Comparison of ENCODE assay signal across 17 cellular contexts in genomic region chrX:107556967-107557366, GRCh38.
DNase-seq lines count a peak whose midpoint lies in the region; ATAC-seq and TF ChIP-seq lines count a peak whose summit lies in the region.
"Had no signal": no experiment of that assay in that cellular context is flagged by ENCODE, and none has a peak within 500 bp of the region (broad histone marks: within the 10 kb centered on the region; RNA-seq: fewer than 3 reads in every experiment).

No MANE protein-coding gene starts in this region.

- no peak overlapping the region for H3K27ac Mint-ChIP-seq in activated T-helper 17 cell treated with anti-CD3 and anti-CD28 coated beads, Interleukin-2, amount 50 U/mL, for 72 hours
- no peak overlapping the region for H3K27ac Mint-ChIP-seq in stimulated activated effector memory CD8-positive, alpha-beta T cell treated with anti-CD3 and anti-CD28 coated beads, Interleukin-12 subunit alpha, Interleukin-12 subunit beta, amount 100 ng/mL, for 72 hours
- H3K27ac Mint-ChIP-seq: B cell; CD8-positive, alpha-beta T cell had no signal

- peaks cover 8% of the 10 kb centered on the region for H3K4me1 Mint-ChIP-seq in activated T-helper 17 cell treated with anti-CD3 and anti-CD28 coated beads, Interleukin-2, amount 50 U/mL, for 72 hours
- H3K4me1 Mint-ChIP-seq in stimulated activated effector memory CD8-positive, alpha-beta T cell treated with anti-CD3 and anti-CD28 coated beads, Interleukin-12 subunit alpha, Interleukin-12 subunit beta, amount 100 ng/mL, for 72 hours: peaks cover 9% of the 10 kb centered on the region
- H3K4me1 Mint-ChIP-seq: B cell had no signal

- peak; percentile 72 for ATAC-seq in GM18867 (IDR thresholded peaks at IDR 0.05; ENCODE audit: unreplicated experiment)
- peak; percentile 45 for ATAC-seq in activated T-helper 17 cell treated with anti-CD3 and anti-CD28 coated beads, Interleukin-2, amount 50 U/mL, for 72 hours (replicated peaks)
- ATAC-seq in stimulated activated effector memory CD8-positive, alpha-beta T cell treated with anti-CD3 and anti-CD28 coated beads, Interleukin-12 subunit alpha, Interleukin-12 subunit beta, amount 100 ng/mL, for 72 hours: peak; percentile 60
- no peak for ATAC-seq in GM18861 (IDR thresholded peaks at IDR 0.05; ENCODE audit: unreplicated experiment)
- ATAC-seq: CD8-positive, alpha-beta T cell had no signal

- no peak overlapping the region for H3K4me3 ChIP-seq in GM12865 (ENCODE audit: low read depth, low read length)
- H3K4me3 ChIP-seq: BLaER1, GM23248 had no signal

- DNase-seq in GM12865 (ENCODE audit: low read depth): peak; percentile 13
- no peak for DNase-seq in stimulated activated effector memory CD8-positive, alpha-beta T cell treated with anti-CD3 and anti-CD28 coated beads, Interleukin-12 subunit alpha, Interleukin-12 subunit beta, amount 100 ng/mL, for 72 hours (ENCODE audit: low spot score in 2 of 2)
- no peak for DNase-seq in islet precursor cell
- DNase-seq in SKM-1 treated with dmso at 0.1 percent for 144 hours (lab: John Stamatoyannopoulos, UW; ENCODE audit: unreplicated experiment): no peak
- DNase-seq: Caco-2; CD4-positive, CD25-positive, alpha-beta regulatory T cell; CD8-positive, alpha-beta T cell; DMS153; DND-41; GM23248; H7; HCEC 1CT had no signal

- H3K9me3 Mint-ChIP-seq in activated T-helper 17 cell treated with anti-CD3 and anti-CD28 coated beads, Interleukin-2, amount 50 U/mL, for 72 hours: no peaks in the 10 kb centered on the region
- no peaks in the 10 kb centered on the region for H3K9me3 Mint-ChIP-seq in stimulated activated effector memory CD8-positive, alpha-beta T cell treated with anti-CD3 and anti-CD28 coated beads, Interleukin-12 subunit alpha, Interleukin-12 subunit beta, amount 100 ng/mL, for 72 hours
- H3K9me3 Mint-ChIP-seq: CD8-positive, alpha-beta T cell had no signal

- peaks cover 4% of the 10 kb centered on the region for H3K27me3 Mint-ChIP-seq in activated T-helper 17 cell treated with anti-CD3 and anti-CD28 coated beads, Interleukin-2, amount 50 U/mL, for 72 hours
- H3K27me3 Mint-ChIP-seq: B cell had no signal

- H3K36me3 Mint-ChIP-seq in activated T-helper 17 cell treated with anti-CD3 and anti-CD28 coated beads, Interleukin-2, amount 50 U/mL, for 72 hours (ENCODE audit: low read depth): no peaks in the 10 kb centered on the region
- H3K36me3 Mint-ChIP-seq in stimulated activated effector memory CD8-positive, alpha-beta T cell treated with anti-CD3 and anti-CD28 coated beads, Interleukin-12 subunit alpha, Interleukin-12 subunit beta, amount 100 ng/mL, for 72 hours: no peaks in the 10 kb centered on the region
- H3K36me3 Mint-ChIP-seq: CD4-positive, CD25-positive, alpha-beta regulatory T cell; CD8-positive, alpha-beta T cell had no signal

- no peak overlapping the region for H3K4me3 Mint-ChIP-seq in activated T-helper 17 cell treated with anti-CD3 and anti-CD28 coated beads, Interleukin-2, amount 50 U/mL, for 72 hours
- no peak overlapping the region for H3K4me3 Mint-ChIP-seq in stimulated activated effector memory CD8-positive, alpha-beta T cell treated with anti-CD3 and anti-CD28 coated beads, Interleukin-12 subunit alpha, Interleukin-12 subunit beta, amount 100 ng/mL, for 72 hours
- H3K4me3 Mint-ChIP-seq: B cell; CD4-positive, CD25-positive, alpha-beta regulatory T cell; CD8-positive, alpha-beta T cell had no signal

- TF ChIP-seq CTCF in GM12865 (IDR thresholded peaks at IDR 0.05; ENCODE audit: insufficient read depth, low read depth, low read length, missing control alignments): no peak
